In genomic region chr10:72334196-72334831, GRCh38 we compare ENCODE assay signal across 8 cellular contexts. TPM values are rescaled to one million over a fixed set of nuclear protein-coding genes. Genes with fewer than 3 reads are reported as not detected.
DNase-seq lines count a peak whose midpoint lies in the region; ATAC-seq lines count a peak whose summit lies in the region.

No MANE protein-coding gene starts in this region.

- no peaks in the 10 kb centered on the region for H3K9me3 ChIP-seq in naive thymus-derived CD4-positive, alpha-beta T cell (ENCODE audit: control insufficient read depth in 2 of 3, low read length in 3 of 3)

- H3K36me3 ChIP-seq in naive thymus-derived CD4-positive, alpha-beta T cell (ENCODE audit: control insufficient read depth in 2 of 3, insufficient read depth in 3 of 3, low read length in 3 of 3): peaks cover 0 to 14% (median 0%) of the 10 kb centered on the region in 3 experiments

- no peak overlapping the region for H3K4me3 Mint-ChIP-seq in dendritic cell treated with granulocyte-macrophage colony-stimulating factor and Interleukin-4, amounts not matched to agents 40 ng/mL and 50 ng/mL, for 4 days
- H3K4me3 Mint-ChIP-seq in naive thymus-derived CD4-positive, alpha-beta T cell: peak overlapping the region; percentile 70 to 93 (median 78)

- peak overlapping the region; percentile 61 for H3K27ac Mint-ChIP-seq in dendritic cell treated with granulocyte-macrophage colony-stimulating factor and Interleukin-4, amounts not matched to agents 40 ng/mL and 50 ng/mL, for 4 days
- peak overlapping the region; percentile 90 to 99 (median 96) for H3K27ac Mint-ChIP-seq in naive thymus-derived CD4-positive, alpha-beta T cell

- peak overlapping the region; percentile 79 for H3K27ac ChIP-seq in naive thymus-derived CD4-positive, alpha-beta T cell (ENCODE audit: low read depth, low read length)

- intact Hi-C loops in Right ventricle myocardium inferior (cut with DNase I): loop anchor here (2.0 kb wide), 1 partner anchor 112 kb away; no protein-coding TSS in a partner anchor
- intact Hi-C loops in cardiac septum (cut with DNase I): loop anchor here (2.0 to 10.0 kb wide), 3 partner anchors 118 to 440 kb away; partner anchors contain the start of genes ANAPC16 and ASCC1
- intact Hi-C loops in dendritic cell treated with granulocyte-macrophage colony-stimulating factor and Interleukin-4, amounts not matched to agents 40 ng/mL and 50 ng/mL, for 4 days (cut with micrococcal nuclease): loop anchor here (5.0 to 10.0 kb wide), 2 partner anchors 77 to 290 kb away; no protein-coding TSS in a partner anchor
- intact Hi-C loops in naive thymus-derived CD4-positive, alpha-beta T cell (cut with micrococcal nuclease): loop anchor here in 1 of 2 donors (2.0 kb wide), 1 partner anchor 112 kb away; no protein-coding TSS in a partner anchor

- peaks cover 82% of the 10 kb centered on the region for H3K4me1 Mint-ChIP-seq in dendritic cell treated with granulocyte-macrophage colony-stimulating factor and Interleukin-4, amounts not matched to agents 40 ng/mL and 50 ng/mL, for 4 days (ENCODE audit: low read depth)
- peaks cover 43 to 84% (median 82%) of the 10 kb centered on the region in 7 donors for H3K4me1 Mint-ChIP-seq in naive thymus-derived CD4-positive, alpha-beta T cell

- H3K9me3 Mint-ChIP-seq in dendritic cell treated with granulocyte-macrophage colony-stimulating factor and Interleukin-4, amounts not matched to agents 40 ng/mL and 50 ng/mL, for 4 days: no peaks in the 10 kb centered on the region
- H3K9me3 Mint-ChIP-seq in naive thymus-derived CD4-positive, alpha-beta T cell: peaks cover 0 to 3% (median 0%) of the 10 kb centered on the region in 11 donors

- peak overlapping the region; percentile 50 for H3K4me3 ChIP-seq in naive thymus-derived CD4-positive, alpha-beta T cell (ENCODE audit: low read length)

- peaks cover 63% of the 10 kb centered on the region for H3K36me3 Mint-ChIP-seq in dendritic cell treated with granulocyte-macrophage colony-stimulating factor and Interleukin-4, amounts not matched to agents 40 ng/mL and 50 ng/mL, for 4 days (ENCODE audit: low read depth)
- H3K36me3 Mint-ChIP-seq in naive thymus-derived CD4-positive, alpha-beta T cell: peaks cover 3 to 24% (median 6%) of the 10 kb centered on the region in 5 donors

- H3K4me1 ChIP-seq in naive thymus-derived CD4-positive, alpha-beta T cell (ENCODE audit: control insufficient read depth in 2 of 2, insufficient read depth in 2 of 2, low read length in 2 of 2): peaks cover 73 to 78% of the 10 kb centered on the region in 2 donors

- H3K27me3 Mint-ChIP-seq in dendritic cell treated with granulocyte-macrophage colony-stimulating factor and Interleukin-4, amounts not matched to agents 40 ng/mL and 50 ng/mL, for 4 days: peaks cover 1% of the 10 kb centered on the region
- H3K27me3 Mint-ChIP-seq in naive thymus-derived CD4-positive, alpha-beta T cell: no peaks in the 10 kb centered on the region

- DNase-seq in Right ventricle myocardium inferior (ENCODE audit: missing footprints) (peak; percentile 61), cardiac septum (ENCODE audit: low spot score) (no peak), NCI-H69 (lab: John Stamatoyannopoulos, UW) (peak; percentile 94)
- peak in 5 of 9 donors; percentile 34 to 55 (median 37) for DNase-seq in naive thymus-derived CD4-positive, alpha-beta T cell

- CTCF ChIA-PET in naive thymus-derived CD4-positive, alpha-beta T cell (lab: Charles Lee): interaction anchor here (0.6 to 5.7 kb wide), 11 partner anchors 9 to 208 kb away, joined by 3 to 69 read pairs (median 4); partner anchors contain the start of gene DDIT4

- no peaks in the 10 kb centered on the region for H3K27me3 ChIP-seq in naive thymus-derived CD4-positive, alpha-beta T cell (ENCODE audit: control insufficient read depth in 2 of 2, insufficient read depth in 2 of 2, low read length in 2 of 2)

- ATAC-seq in Right ventricle myocardium inferior: no peak
- ATAC-seq in naive thymus-derived CD4-positive, alpha-beta T cell: no peak
- no peak for ATAC-seq in activated CD4-positive, CD25-positive, alpha-beta regulatory T cell treated with anti-CD3 and anti-CD28 coated beads, Interleukin-2, amount 50 U/mL, for 24 hours
- no peak for ATAC-seq in GM19463 (IDR thresholded peaks at IDR 0.05; ENCODE audit: unreplicated experiment)
- ATAC-seq in GM18519 (IDR thresholded peaks at IDR 0.05; ENCODE audit: low FRiP score, unreplicated experiment): no peak

- POLR2A ChIA-PET in naive thymus-derived CD4-positive, alpha-beta T cell (lab: Charles Lee): interaction anchor here (0.5 to 7.0 kb wide), 18 partner anchors 8 to 246 kb away, joined by 3 to 76 read pairs (median 4); partner anchors contain the start of genes ANAPC16, ASCC1, DDIT4 and SPOCK2

RNA-seq across cellular contexts. Expression of gene DNAJB12, which starts 20.4 kb away (rescaled TPM):
- total RNA-seq in Right ventricle myocardium inferior (25.6 TPM), cardiac septum (28.9 TPM)
- 10 to 100 TPM; 24.6 to 40.5 (median 36.2) TPM for total RNA-seq in naive thymus-derived CD4-positive, alpha-beta T cell
- 10 to 100 TPM; 17.6 to 27.6 TPM for polyA plus RNA-seq in naive thymus-derived CD4-positive, alpha-beta T cell
